1 cellular context compared by ENCODE assay signal in the genomic region with DNA sequence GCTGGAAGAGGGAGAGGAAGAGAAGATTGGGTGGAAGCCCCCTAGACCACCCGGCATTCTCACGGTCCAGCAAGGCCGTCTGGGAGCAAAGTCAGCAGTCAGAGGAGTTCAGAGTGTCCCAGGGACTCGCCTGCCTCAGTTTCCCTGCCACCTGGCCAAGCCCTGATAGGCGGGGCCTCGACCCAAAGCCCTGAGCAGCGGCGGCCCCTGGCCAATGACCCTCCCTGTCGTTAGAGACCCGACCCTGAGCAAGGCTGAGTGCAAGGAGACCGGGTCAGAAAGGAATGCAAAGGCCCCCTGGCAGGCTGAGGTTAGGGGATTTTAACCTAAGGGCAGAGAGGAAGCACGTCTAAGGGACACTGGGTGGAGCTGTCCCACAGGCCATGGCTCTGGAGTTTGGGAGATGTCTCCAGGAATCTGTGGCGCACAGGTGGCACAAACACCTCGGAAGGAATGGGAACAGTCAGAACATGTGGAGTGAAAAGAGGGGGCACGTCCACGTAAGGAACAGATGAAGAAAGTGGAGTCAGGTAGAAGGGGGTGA.
TF ChIP-seq lines count a peak whose summit lies in the region.

No MANE protein-coding gene starts in this region.

TF ChIP-seq in K562, 482 proteins besides CTCF, POLR2A, EP300 and RAD21 (continued from another document):
- TF ChIP-seq, protein P1, sequence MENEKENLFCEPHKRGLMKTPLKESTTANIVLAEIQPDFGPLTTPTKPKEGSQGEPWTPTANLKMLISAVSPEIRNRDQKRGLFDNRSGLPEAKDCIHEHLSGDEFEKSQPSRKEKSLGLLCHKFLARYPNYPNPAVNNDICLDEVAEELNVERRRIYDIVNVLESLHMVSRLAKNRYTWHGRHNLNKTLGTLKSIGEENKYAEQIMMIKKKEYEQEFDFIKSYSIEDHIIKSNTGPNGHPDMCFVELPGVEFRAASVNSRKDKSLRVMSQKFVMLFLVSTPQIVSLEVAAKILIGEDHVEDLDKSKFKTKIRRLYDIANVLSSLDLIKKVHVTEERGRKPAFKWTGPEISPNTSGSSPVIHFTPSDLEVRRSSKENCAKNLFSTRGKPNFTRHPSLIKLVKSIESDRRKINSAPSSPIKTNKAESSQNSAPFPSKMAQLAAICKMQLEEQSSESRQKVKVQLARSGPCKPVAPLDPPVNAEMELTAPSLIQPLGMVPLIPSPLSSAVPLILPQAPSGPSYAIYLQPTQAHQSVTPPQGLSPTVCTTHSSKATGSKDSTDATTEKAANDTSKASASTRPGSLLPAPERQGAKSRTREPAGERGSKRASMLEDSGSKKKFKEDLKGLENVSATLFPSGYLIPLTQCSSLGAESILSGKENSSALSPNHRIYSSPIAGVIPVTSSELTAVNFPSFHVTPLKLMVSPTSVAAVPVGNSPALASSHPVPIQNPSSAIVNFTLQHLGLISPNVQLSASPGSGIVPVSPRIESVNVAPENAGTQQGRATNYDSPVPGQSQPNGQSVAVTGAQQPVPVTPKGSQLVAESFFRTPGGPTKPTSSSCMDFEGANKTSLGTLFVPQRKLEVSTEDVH (IDR thresholded peaks at IDR 0.05; ENCODE audit: low read depth, partially characterized antibody): no peak
- TF ChIP-seq, protein P2, sequence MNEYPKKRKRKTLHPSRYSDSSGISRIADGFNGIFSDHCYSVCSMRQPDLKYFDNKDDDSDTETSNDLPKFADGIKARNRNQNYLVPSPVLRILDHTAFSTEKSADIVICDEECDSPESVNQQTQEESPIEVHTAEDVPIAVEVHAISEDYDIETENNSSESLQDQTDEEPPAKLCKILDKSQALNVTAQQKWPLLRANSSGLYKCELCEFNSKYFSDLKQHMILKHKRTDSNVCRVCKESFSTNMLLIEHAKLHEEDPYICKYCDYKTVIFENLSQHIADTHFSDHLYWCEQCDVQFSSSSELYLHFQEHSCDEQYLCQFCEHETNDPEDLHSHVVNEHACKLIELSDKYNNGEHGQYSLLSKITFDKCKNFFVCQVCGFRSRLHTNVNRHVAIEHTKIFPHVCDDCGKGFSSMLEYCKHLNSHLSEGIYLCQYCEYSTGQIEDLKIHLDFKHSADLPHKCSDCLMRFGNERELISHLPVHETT (CRISPR knock-in tag; conservative IDR thresholded peaks at IDR 0.05 in 1 of 2, IDR thresholded peaks at IDR 0.05 in 1 of 2): no peak
- TF ChIP-seq CCAR2 (IDR thresholded peaks at IDR 0.05; ENCODE audit: low read depth, low read length) (no peak), FOSL1 (tag; conservative IDR thresholded peaks at IDR 0.05) (no peak)
